Comparison of ENCODE assay signal across 1 cellular context in genomic region chr5:67748165-67748690, GRCh38.
A peak's percentile ranks its signal among the peaks of the same experiment; 100 is the strongest.
TF ChIP-seq lines count a peak whose summit lies in the region.

No MANE protein-coding gene starts in this region.

TF ChIP-seq in HepG2, 621 proteins besides CTCF, POLR2A, EP300 and RAD21:
- TF ChIP-seq ZNF691 (CRISPR knock-in tag; IDR thresholded peaks at IDR 0.05; ENCODE audit: borderline replicate concordance, low read depth) (no peak), ZNF704 (CRISPR knock-in tag; IDR thresholded peaks at IDR 0.05; ENCODE audit: borderline replicate concordance) (no peak), ELF3 (CRISPR knock-in tag; IDR thresholded peaks at IDR 0.05) (peak; percentile 51; the same call in 1 of the 2 replicates), ZNF362 (CRISPR knock-in tag; IDR thresholded peaks at IDR 0.05; ENCODE audit: borderline replicate concordance) (no peak), TCF7 (IDR thresholded peaks at IDR 0.05; ENCODE audit: low read depth) (0 out of 2 replicates have a peak, but pooled peaks have one; percentile 13), ERF (CRISPR knock-in tag; IDR thresholded peaks at IDR 0.05) (no peak), ARID5B (CRISPR knock-in tag; IDR thresholded peaks at IDR 0.05) (peak; percentile 32; the same call in 1 of the 2 replicates), YY1 (IDR thresholded peaks at IDR 0.05; ENCODE audit: insufficient read depth, insufficient replicate concordance, low read depth, low read length) (no peak), SOX13 (IDR thresholded peaks at IDR 0.05) (no peak), SOX13 (CRISPR knock-in tag; conservative IDR thresholded peaks at IDR 0.05 in 1 of 2, IDR thresholded peaks at IDR 0.05 in 1 of 2) (peak in 1 of 2 experiments; percentile 25; a peak in 1 of 4 replicates), GATAD2A (CRISPR knock-in tag; IDR thresholded peaks at IDR 0.05) (no peak)
TF ChIP-seq in HepG2: peak in this region for 4.
